ENCODE assay signal across 7 cellular contexts in the genomic region with DNA sequence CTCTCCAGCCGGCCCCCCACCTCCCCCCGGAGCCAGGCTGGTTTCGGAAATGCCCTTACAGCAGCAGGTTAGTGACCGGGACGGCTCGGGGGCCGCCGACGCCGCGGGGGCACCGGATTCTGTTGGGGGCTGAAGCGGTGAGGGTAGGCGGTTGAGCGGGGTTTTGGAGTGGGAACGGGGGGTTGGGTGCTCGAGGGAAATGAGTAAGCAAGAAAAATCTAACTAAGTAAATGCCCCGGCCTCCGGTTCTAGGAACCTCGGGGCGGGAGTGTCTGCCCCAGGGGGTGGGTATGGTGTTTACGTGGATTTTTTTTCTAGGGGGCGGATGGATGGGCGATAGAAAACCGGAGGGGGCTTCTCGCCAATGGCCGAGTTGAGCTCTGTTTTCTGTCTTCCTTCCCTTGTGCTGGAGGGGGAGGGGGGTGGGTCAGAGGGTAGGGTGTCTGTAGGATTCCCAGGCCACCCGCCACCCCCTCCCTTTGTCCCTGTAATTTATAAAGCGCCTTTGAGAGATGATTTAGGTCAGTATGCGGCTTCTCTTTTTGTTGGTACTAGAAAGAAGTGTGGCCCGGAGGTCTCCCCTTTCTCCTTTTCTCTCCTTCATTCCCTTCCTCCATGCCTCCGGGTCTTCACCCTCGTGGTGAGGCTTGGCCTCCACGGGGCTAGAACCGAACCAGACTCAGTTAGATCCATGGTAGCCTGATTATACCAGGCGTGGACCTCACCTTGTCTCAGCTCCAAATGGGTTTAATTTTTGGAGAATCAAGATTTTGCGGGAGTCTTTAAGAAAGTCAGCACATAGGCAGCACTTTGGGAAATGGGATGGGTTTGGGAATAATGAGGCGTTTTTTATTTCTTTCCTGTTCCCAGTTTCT. TPM values are rescaled to one million over a fixed set of nuclear protein-coding genes. Genes with fewer than 3 reads are reported as not detected.
DNase-seq lines count a peak whose midpoint lies in the region; ATAC-seq, FAIRE-seq and TF ChIP-seq lines count a peak whose summit lies in the region.

No MANE protein-coding gene starts in this region.

- no peaks in the 10 kb centered on the region for H3K27me3 ChIP-seq in foreskin keratinocyte

- no peak for FAIRE-seq in urothelium cell line (lab: Jason Lieb, UNC)

- H3K4me1 ChIP-seq in foreskin keratinocyte = no peaks in the 10 kb centered on the region

- DNase-seq in RWPE1 (ENCODE audit: low spot score) = peak; percentile 50
- peak; percentile 72 for DNase-seq in activated T-helper 9 cell treated with anti-CD3 and anti-CD28 coated beads, Interleukin-2, amount 50 U/mL, for 16 hours (ENCODE audit: low read depth)
- peak; percentile 50 to 72 for DNase-seq in foreskin keratinocyte
- DNase-seq in pons (ENCODE audit: low spot score) = peak; percentile 23
- peak; percentile 25 for DNase-seq in urothelium cell line (ENCODE audit: low spot score)

- peak overlapping the region; percentile 97 for H3K27ac ChIP-seq in RWPE1
- H3K27ac ChIP-seq in foreskin keratinocyte = peak overlapping the region; percentile 94

- ATAC-seq in GM18511 (IDR thresholded peaks at IDR 0.05; ENCODE audit: unreplicated experiment) (peak; percentile 12), HG03460 (IDR thresholded peaks at IDR 0.05; ENCODE audit: unreplicated experiment) (peak; percentile 4), foreskin keratinocyte (peak; percentile 2)

- TF ChIP-seq CTCF in RWPE1 (conservative IDR thresholded peaks at IDR 0.05; ENCODE audit: low read depth) (no peak), foreskin keratinocyte (conservative IDR thresholded peaks at IDR 0.05) (no peak)

- POLR2A ChIA-PET in RWPE1 (lab: Yijun Ruan, JAX; ENCODE audit: low non-redundant PET) = interaction anchor here (0.7 kb wide), 1 partner anchor 62 kb away, joined by 7 read pairs; no protein-coding TSS in a partner anchor

- CTCF ChIA-PET in RWPE1 (lab: Yijun Ruan, JAX) = interaction anchor here (0.5 to 2.1 kb wide), 11 partner anchors 9 to 820 kb away, joined by 3 to 9 read pairs (median 4); no protein-coding TSS in a partner anchor

RNA-seq across cellular contexts. Expression of gene E2F3, which starts 2.3 kb away (rescaled TPM):
- total RNA-seq in foreskin keratinocyte = 11.7 and 13.1 TPM in 2 replicates
- polyA plus RNA-seq in foreskin keratinocyte = 3.6 and 4.4 TPM in 2 replicates

Comparison
In these comparisons a context has a peak if more than half of its experiments do, and no peak if none do; other contexts are left out.
1. Peak in every context shown above with its lines: DNase-seq, ATAC-seq and H3K27ac ChIP-seq.